In the genomic region with DNA sequence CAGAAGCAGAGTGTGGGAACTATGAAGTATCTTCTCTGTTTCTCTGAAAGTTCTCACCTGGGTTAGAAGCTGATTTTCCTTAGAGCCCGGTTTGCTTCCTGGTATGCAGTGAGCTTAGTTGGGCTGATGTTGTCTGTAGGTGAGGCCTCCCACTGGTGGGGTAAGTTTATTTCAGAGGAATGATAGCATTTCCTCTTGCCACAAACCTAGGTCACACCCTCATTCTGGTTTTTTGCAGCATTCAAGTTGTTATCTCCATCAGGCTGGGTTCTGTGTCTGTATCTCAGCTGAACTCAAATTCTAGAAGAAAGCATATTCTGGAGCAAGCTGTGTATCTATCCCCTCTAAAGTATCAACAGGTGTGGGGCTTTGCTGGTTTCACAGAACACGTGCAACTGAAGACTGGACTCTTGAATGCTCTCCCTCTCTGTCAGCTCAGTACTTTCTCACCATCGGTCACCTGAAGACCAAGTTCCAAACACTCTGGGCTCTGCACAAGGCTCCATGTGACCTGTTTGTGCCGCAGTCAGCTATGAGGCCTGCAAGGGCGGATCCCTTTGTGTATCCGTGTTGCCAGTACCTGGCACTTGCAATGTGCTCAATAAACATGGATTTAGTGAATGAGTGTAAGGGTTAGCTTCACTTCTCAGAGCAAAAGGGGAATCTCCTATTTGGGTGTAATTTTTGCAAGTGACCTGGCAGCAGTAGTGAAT, we compare ENCODE assay signal across 1 cellular context.
TF ChIP-seq lines count a peak whose summit lies in the region.

No MANE protein-coding gene starts in this region.

TF ChIP-seq in GM12878, 131 proteins besides CTCF, POLR2A, EP300 and RAD21 (continued from another document):
- TF ChIP-seq, protein P1, sequence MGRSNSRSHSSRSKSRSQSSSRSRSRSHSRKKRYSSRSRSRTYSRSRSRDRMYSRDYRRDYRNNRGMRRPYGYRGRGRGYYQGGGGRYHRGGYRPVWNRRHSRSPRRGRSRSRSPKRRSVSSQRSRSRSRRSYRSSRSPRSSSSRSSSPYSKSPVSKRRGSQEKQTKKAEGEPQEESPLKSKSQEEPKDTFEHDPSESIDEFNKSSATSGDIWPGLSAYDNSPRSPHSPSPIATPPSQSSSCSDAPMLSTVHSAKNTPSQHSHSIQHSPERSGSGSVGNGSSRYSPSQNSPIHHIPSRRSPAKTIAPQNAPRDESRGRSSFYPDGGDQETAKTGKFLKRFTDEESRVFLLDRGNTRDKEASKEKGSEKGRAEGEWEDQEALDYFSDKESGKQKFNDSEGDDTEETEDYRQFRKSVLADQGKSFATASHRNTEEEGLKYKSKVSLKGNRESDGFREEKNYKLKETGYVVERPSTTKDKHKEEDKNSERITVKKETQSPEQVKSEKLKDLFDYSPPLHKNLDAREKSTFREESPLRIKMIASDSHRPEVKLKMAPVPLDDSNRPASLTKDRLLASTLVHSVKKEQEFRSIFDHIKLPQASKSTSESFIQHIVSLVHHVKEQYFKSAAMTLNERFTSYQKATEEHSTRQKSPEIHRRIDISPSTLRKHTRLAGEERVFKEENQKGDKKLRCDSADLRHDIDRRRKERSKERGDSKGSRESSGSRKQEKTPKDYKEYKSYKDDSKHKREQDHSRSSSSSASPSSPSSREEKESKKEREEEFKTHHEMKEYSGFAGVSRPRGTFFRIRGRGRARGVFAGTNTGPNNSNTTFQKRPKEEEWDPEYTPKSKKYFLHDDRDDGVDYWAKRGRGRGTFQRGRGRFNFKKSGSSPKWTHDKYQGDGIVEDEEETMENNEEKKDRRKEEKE (IDR thresholded peaks at IDR 0.05) = no peak
- TF ChIP-seq, protein P2, sequence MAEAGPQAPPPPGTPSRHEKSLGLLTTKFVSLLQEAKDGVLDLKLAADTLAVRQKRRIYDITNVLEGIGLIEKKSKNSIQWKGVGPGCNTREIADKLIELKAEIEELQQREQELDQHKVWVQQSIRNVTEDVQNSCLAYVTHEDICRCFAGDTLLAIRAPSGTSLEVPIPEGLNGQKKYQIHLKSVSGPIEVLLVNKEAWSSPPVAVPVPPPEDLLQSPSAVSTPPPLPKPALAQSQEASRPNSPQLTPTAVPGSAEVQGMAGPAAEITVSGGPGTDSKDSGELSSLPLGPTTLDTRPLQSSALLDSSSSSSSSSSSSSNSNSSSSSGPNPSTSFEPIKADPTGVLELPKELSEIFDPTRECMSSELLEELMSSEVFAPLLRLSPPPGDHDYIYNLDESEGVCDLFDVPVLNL (IDR thresholded peaks at IDR 0.05; ENCODE audit: low read depth, low read length) = no peak
- TF ChIP-seq KDM1A (IDR thresholded peaks at IDR 0.05; ENCODE audit: borderline replicate concordance) = no peak
- TF ChIP-seq, protein P3, sequence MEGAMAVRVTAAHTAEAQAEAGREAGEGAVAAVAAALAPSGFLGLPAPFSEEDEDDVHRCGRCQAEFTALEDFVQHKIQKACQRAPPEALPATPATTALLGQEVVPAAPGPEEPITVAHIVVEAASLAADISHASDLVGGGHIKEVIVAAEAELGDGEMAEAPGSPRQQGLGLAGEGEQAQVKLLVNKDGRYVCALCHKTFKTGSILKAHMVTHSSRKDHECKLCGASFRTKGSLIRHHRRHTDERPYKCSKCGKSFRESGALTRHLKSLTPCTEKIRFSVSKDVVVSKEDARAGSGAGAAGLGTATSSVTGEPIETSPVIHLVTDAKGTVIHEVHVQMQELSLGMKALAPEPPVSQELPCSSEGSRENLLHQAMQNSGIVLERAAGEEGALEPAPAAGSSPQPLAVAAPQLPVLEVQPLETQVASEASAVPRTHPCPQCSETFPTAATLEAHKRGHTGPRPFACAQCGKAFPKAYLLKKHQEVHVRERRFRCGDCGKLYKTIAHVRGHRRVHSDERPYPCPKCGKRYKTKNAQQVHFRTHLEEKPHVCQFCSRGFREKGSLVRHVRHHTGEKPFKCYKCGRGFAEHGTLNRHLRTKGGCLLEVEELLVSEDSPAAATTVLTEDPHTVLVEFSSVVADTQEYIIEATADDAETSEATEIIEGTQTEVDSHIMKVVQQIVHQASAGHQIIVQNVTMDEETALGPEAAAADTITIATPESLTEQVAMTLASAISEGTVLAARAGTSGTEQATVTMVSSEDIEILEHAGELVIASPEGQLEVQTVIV (IDR thresholded peaks at IDR 0.05; ENCODE audit: borderline replicate concordance, partially characterized antibody) = no peak
- TF ChIP-seq ZNF24 (IDR thresholded peaks at IDR 0.05) = no peak
- TF ChIP-seq STAT3 (IDR thresholded peaks at IDR 0.05; ENCODE audit: low read depth, low read length) = no peak
